ENCODE assay signal across 1 cellular context in the genomic region with DNA sequence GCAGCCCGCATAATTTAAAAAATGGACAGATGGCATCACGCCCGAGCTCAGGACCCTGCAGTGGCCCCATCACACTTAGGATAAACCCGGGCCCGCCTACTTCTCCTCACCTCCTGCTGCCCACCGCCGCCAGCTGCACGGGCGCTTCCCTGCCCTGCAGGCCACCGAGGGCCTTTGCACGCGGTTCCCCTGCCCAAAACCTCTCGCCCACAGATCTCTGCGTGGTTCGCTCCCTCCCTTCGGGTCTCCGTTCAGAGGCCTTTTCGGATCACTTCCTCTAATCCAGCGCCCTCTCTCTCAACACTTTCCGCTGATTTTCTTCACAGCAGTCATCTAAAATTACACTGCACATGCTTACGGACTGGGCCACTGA.
TF ChIP-seq lines count a peak whose summit lies in the region.

No MANE protein-coding gene starts in this region.

TF ChIP-seq in GM12878, 131 proteins besides CTCF, POLR2A, EP300 and RAD21:
- TF ChIP-seq BMI1 (IDR thresholded peaks at IDR 0.05; ENCODE audit: borderline replicate concordance): no peak
- peak; percentile 60; the same call in 1 of the 2 replicates for TF ChIP-seq SPI1 (IDR thresholded peaks at IDR 0.05; ENCODE audit: borderline replicate concordance, insufficient read depth, low read depth, low read length)
- TF ChIP-seq SMAD5 (IDR thresholded peaks at IDR 0.05; ENCODE audit: low read depth): no peak
TF ChIP-seq in GM12878: peak in this region for 1.
